ENCODE assay signal across 9 cellular contexts in genomic region chr7:74083117-74083876, GRCh38. TPM values are rescaled to one million over a fixed set of nuclear protein-coding genes. Genes with fewer than 3 reads are reported as not detected.
A peak's percentile ranks its signal among the peaks of the same experiment; 100 is the strongest.
DNase-seq lines count a peak whose midpoint lies in the region; ATAC-seq, FAIRE-seq and TF ChIP-seq lines count a peak whose summit lies in the region.
"Had no signal": no experiment of that assay in that cellular context is flagged by ENCODE, and none has a peak within 500 bp of the region (broad histone marks: within the 10 kb centered on the region; RNA-seq: fewer than 3 reads in every experiment).

TSS of gene LIMK1 (plus strand) at chr7:74083804. CDS start at chr7:74083991, 187 bp downstream.

- DNase-seq in BE2C: peak; percentile 90
- peak; percentile 91 for DNase-seq in GM19239 (ENCODE audit: insufficient read length, low spot score)
- DNase-seq in NCI-H82 treated with DMSO at 0.1 percent for 48 hours (lab: John Stamatoyannopoulos, UW; ENCODE audit: unreplicated experiment): peak; percentile 42
- peak; percentile 44 to 77 for DNase-seq in activated CD8-positive, alpha-beta memory T cell treated with anti-CD3 and anti-CD28 coated beads for 1 hour (ENCODE audit: extremely low read depth in 1 of 2, low read depth in 1 of 2)
- DNase-seq in effector CD8-positive, alpha-beta T cell (lab: John Stamatoyannopoulos, UW): peak; percentile 78
- DNase-seq in lung microvascular endothelial cell (ENCODE audit: low read depth in 2 of 2): peak; percentile 82 to 86
- peak; percentile 54 to 75 (median 72) for DNase-seq in stimulated activated CD4-positive, alpha-beta T cell treated with anti-CD3 and anti-CD28 coated beads, TNF-alpha, amount 100 ng/mL, for 24 hours (ENCODE audit: low read depth in 3 of 3)

- TF ChIP-seq CTCF in BE2C (IDR thresholded peaks at IDR 0.05; ENCODE audit: low read depth, low read length): no peak

- peak; percentile 62 for ATAC-seq in HG03442 (IDR thresholded peaks at IDR 0.05; ENCODE audit: unreplicated experiment)

- H3K9me3 ChIP-seq in BE2C: no peaks in the 10 kb centered on the region

- H3K27me3 ChIP-seq in BE2C: no peaks in the 10 kb centered on the region

- H3K36me3 ChIP-seq in BE2C: 0 out of 2 replicates have a peak, but pooled peaks cover 3% of the 10 kb centered on the region

- peaks cover 4% of the 10 kb centered on the region; the same call in 1 of the 2 replicates for H3K4me1 ChIP-seq in BE2C

- FAIRE-seq in GM19239 (lab: Jason Lieb, UNC): peak; percentile 40
- FAIRE-seq: TTC549 had no signal

- H3K4me3 ChIP-seq in BE2C (ENCODE audit: low read depth, low read length): peak within 1 kb of the TSS; percentile 68

RNA-seq across cellular contexts. Expression of gene LIMK1, which starts in this region (rescaled TPM):
- polyA plus RNA-seq in BE2C (2012; ENCODE audit: insufficient read depth, insufficient read length, low read depth): 23.1 TPM
- 12.9 and 13.7 TPM in 2 replicates for total RNA-seq in lung microvascular endothelial cell

Comparison
In these comparisons a context has a peak if more than half of its experiments do, and no peak if none do; other contexts are left out.
1. Peak in every context shown above with its lines: DNase-seq, ATAC-seq and H3K4me3 ChIP-seq.